1 cellular context compared by ENCODE assay signal in the genomic region with DNA sequence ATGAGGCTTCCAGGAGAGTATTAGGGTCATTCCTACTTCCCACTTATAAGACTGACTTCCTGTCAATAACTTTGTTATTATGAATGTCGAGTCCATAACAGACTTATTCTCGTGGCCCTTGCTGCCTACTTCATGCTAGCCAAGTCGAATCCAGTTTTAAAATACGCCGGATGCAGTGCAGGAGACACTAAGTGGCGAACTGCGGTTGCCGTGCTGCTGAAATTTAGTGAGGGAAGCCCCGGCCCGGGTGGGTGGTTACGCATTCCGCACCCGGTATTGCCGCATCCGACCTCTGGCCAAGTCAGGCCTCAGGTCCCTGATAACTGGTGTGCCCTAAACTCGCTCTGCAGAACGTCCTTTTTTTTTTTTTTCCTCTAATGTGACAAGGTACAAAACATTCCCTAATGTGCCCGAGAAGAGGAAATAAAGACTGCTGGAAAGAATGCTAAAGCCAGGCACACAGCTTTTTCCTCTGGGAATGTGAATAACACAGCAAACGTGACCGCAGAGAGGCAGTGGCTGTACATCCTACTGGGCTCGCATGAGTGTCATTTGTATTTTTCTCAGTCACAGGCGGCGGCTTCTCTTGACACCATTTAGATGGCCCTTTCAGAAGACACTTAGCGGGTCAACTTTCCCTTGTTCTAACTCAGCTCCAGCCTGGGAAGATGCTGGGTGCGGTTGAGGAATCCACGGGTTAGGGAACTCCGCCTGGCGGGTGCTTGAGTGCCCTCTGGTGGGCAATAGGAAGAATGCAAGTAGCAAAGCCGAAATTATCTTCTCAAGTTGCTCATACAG.
TF ChIP-seq lines count a peak whose summit lies in the region.

No MANE protein-coding gene starts in this region.

TF ChIP-seq in GM23338, 12 proteins besides CTCF, POLR2A, EP300 and RAD21 (continued from another document):
- TF ChIP-seq, protein P1, sequence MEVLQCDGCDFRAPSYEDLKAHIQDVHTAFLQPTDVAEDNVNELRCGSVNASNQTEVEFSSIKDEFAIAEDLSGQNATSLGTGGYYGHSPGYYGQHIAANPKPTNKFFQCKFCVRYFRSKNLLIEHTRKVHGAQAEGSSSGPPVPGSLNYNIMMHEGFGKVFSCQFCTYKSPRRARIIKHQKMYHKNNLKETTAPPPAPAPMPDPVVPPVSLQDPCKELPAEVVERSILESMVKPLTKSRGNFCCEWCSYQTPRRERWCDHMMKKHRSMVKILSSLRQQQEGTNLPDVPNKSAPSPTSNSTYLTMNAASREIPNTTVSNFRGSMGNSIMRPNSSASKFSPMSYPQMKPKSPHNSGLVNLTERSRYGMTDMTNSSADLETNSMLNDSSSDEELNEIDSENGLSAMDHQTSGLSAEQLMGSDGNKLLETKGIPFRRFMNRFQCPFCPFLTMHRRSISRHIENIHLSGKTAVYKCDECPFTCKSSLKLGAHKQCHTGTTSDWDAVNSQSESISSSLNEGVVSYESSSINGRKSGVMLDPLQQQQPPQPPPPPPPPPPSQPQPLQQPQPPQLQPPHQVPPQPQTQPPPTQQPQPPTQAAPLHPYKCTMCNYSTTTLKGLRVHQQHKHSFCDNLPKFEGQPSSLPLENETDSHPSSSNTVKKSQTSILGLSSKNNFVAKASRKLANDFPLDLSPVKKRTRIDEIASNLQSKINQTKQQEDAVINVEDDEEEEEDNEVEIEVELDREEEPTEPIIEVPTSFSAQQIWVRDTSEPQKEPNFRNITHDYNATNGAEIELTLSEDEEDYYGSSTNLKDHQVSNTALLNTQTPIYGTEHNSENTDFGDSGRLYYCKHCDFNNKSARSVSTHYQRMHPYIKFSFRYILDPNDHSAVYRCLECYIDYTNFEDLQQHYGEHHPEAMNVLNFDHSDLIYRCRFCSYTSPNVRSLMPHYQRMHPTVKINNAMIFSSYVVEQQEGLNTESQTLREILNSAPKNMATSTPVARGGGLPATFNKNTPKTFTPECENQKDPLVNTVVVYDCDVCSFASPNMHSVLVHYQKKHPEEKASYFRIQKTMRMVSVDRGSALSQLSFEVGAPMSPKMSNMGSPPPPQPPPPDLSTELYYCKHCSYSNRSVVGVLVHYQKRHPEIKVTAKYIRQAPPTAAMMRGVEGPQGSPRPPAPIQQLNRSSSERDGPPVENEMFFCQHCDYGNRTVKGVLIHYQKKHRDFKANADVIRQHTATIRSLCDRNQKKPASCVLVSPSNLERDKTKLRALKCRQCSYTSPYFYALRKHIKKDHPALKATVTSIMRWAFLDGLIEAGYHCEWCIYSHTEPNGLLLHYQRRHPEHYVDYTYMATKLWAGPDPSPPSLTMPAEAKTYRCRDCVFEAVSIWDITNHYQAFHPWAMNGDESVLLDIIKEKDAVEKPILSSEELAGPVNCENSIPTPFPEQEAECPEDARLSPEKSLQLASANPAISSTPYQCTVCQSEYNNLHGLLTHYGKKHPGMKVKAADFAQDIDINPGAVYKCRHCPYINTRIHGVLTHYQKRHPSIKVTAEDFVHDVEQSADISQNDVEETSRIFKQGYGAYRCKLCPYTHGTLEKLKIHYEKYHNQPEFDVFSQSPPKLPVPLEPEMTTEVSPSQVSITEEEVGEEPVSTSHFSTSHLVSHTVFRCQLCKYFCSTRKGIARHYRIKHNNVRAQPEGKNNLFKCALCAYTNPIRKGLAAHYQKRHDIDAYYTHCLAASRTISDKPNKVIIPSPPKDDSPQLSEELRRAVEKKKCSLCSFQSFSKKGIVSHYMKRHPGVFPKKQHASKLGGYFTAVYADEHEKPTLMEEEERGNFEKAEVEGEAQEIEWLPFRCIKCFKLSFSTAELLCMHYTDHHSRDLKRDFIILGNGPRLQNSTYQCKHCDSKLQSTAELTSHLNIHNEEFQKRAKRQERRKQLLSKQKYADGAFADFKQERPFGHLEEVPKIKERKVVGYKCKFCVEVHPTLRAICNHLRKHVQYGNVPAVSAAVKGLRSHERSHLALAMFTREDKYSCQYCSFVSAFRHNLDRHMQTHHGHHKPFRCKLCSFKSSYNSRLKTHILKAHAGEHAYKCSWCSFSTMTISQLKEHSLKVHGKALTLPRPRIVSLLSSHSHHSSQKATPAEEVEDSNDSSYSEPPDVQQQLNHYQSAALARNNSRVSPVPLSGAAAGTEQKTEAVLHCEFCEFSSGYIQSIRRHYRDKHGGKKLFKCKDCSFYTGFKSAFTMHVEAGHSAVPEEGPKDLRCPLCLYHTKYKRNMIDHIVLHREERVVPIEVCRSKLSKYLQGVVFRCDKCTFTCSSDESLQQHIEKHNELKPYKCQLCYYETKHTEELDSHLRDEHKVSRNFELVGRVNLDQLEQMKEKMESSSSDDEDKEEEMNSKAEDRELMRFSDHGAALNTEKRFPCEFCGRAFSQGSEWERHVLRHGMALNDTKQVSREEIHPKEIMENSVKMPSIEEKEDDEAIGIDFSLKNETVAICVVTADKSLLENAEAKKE (CRISPR knock-in tag; IDR thresholded peaks at IDR 0.05), result 0 out of 2 replicates have a peak, but pooled peaks have one; percentile 52
- TF ChIP-seq, protein P2, sequence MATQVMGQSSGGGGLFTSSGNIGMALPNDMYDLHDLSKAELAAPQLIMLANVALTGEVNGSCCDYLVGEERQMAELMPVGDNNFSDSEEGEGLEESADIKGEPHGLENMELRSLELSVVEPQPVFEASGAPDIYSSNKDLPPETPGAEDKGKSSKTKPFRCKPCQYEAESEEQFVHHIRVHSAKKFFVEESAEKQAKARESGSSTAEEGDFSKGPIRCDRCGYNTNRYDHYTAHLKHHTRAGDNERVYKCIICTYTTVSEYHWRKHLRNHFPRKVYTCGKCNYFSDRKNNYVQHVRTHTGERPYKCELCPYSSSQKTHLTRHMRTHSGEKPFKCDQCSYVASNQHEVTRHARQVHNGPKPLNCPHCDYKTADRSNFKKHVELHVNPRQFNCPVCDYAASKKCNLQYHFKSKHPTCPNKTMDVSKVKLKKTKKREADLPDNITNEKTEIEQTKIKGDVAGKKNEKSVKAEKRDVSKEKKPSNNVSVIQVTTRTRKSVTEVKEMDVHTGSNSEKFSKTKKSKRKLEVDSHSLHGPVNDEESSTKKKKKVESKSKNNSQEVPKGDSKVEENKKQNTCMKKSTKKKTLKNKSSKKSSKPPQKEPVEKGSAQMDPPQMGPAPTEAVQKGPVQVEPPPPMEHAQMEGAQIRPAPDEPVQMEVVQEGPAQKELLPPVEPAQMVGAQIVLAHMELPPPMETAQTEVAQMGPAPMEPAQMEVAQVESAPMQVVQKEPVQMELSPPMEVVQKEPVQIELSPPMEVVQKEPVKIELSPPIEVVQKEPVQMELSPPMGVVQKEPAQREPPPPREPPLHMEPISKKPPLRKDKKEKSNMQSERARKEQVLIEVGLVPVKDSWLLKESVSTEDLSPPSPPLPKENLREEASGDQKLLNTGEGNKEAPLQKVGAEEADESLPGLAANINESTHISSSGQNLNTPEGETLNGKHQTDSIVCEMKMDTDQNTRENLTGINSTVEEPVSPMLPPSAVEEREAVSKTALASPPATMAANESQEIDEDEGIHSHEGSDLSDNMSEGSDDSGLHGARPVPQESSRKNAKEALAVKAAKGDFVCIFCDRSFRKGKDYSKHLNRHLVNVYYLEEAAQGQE (IDR thresholded peaks at IDR 0.05; ENCODE audit: unreplicated experiment), result no peak
- TF ChIP-seq STAT1 (IDR thresholded peaks at IDR 0.05; ENCODE audit: unreplicated experiment) (no peak), EZH2 (IDR thresholded peaks at IDR 0.05; ENCODE audit: low read depth, unreplicated experiment) (no peak), JUNB (IDR thresholded peaks at IDR 0.05; ENCODE audit: unreplicated experiment) (no peak), CREB1 (CRISPR knock-in tag; IDR thresholded peaks at IDR 0.05; ENCODE audit: low read depth) (no peak)
